ENCODE assay signal across 29 cellular contexts in genomic region chr2:238852186-238852869, GRCh38. TPM values are rescaled to one million over a fixed set of nuclear protein-coding genes. Genes with fewer than 3 reads are reported as not detected.
A peak's percentile ranks its signal among the peaks of the same experiment; 100 is the strongest.
DNase-seq lines count a peak whose midpoint lies in the region; ATAC-seq, FAIRE-seq and TF ChIP-seq lines count a peak whose summit lies in the region.
"Had no signal": no experiment of that assay in that cellular context is flagged by ENCODE, and none has a peak within 500 bp of the region (broad histone marks: within the 10 kb centered on the region; RNA-seq: fewer than 3 reads in every experiment).

No MANE protein-coding gene starts in this region.

- peaks cover 11% of the 10 kb centered on the region for H3K4me1 ChIP-seq in vagina

- peak overlapping the region; percentile 74 for H3K4me3 Mint-ChIP-seq in mesothelial cell of epicardium
- H3K4me3 Mint-ChIP-seq: activated CD4-positive, alpha-beta memory T cell treated with anti-CD3 and anti-CD28 coated beads for 36 hours; activated T-helper 1 cell treated with anti-CD3 and anti-CD28 coated beads, Interleukin-12 subunit alpha, Interleukin-12 subunit beta, Interleukin-2, Interleukin-4 antibody, amounts not matched to agents 30 ng/mL and 10 ng/mL and 1 ng/mL, durations not matched to agents 14 hours and 24 hours and 36 hours; CD4-positive, alpha-beta T cell; T-cell had no signal

- TF ChIP-seq POLR2A in vagina (IDR thresholded peaks at IDR 0.05) (no peak), GM12892 (IDR thresholded peaks at IDR 0.05; ENCODE audit: low read depth, low read length) (no peak)

- H3K36me3 ChIP-seq in vagina: no peaks in the 10 kb centered on the region
- H3K36me3 ChIP-seq: left ventricle myocardium inferior, upper lobe of right lung had no signal

- H3K4me3 ChIP-seq in HFF-Myc (replicated peaks; ENCODE audit: low read depth, low read length) (peak overlapping the region; percentile 93), vagina (peak overlapping the region; percentile 62 to 89)
- H3K4me3 ChIP-seq: left ventricle myocardium inferior, MG63, upper lobe of right lung had no signal

- no peaks in the 10 kb centered on the region for H3K9me3 ChIP-seq in vagina
- H3K9me3 ChIP-seq: left ventricle myocardium inferior, MG63, upper lobe of right lung had no signal

- TF ChIP-seq CTCF in HFF-Myc (IDR thresholded peaks at IDR 0.05; ENCODE audit: low read depth, low read length, missing control alignments): no peak
- no peak for TF ChIP-seq CTCF in mesothelial cell of epicardium (IDR thresholded peaks at IDR 0.05; ENCODE audit: unreplicated experiment)
- TF ChIP-seq CTCF in vagina (IDR thresholded peaks at IDR 0.05): no peak

- peaks cover 76% of the 10 kb centered on the region for H3K27me3 Mint-ChIP-seq in mesothelial cell of epicardium (ENCODE audit: low read depth)

- H3K27ac ChIP-seq in vagina: peak overlapping the region; percentile 94
- H3K27ac ChIP-seq: left ventricle myocardium inferior, upper lobe of right lung had no signal

- ATAC-seq in left lobe of liver (no peak), GM21737 (IDR thresholded peaks at IDR 0.05; ENCODE audit: unreplicated experiment) (no peak)
- ATAC-seq: activated CD4-positive, CD25-positive, alpha-beta regulatory T cell treated with anti-CD3 and anti-CD28 coated beads, Interleukin-2, amount 50 U/mL, for 24 hours; natural killer cell; T-cell; upper lobe of right lung had no signal

- intact Hi-C loops in vagina (cut with DNase I): no loop called here

- H3K27me3 ChIP-seq in vagina: no peaks in the 10 kb centered on the region
- H3K27me3 ChIP-seq: MG63 had no signal

- FAIRE-seq in endometrium (lab: Jason Lieb, UNC) (peak; percentile 62), GM12892 (lab: Jason Lieb, UNC) (no peak)
- FAIRE-seq: H54 had no signal

- H3K4me1 Mint-ChIP-seq in mesothelial cell of epicardium: peaks cover 19% of the 10 kb centered on the region
- H3K4me1 Mint-ChIP-seq: natural killer cell, T-cell had no signal

- peak overlapping the region; percentile 62 for H3K27ac Mint-ChIP-seq in mesothelial cell of epicardium
- H3K27ac Mint-ChIP-seq: activated CD4-positive, alpha-beta memory T cell treated with anti-CD3 and anti-CD28 coated beads for 36 hours; activated T-helper 1 cell treated with anti-CD3 and anti-CD28 coated beads, Interleukin-12 subunit alpha, Interleukin-12 subunit beta, Interleukin-2, Interleukin-4 antibody, amounts not matched to agents 30 ng/mL and 10 ng/mL and 1 ng/mL, durations not matched to agents 14 hours and 24 hours and 36 hours; CD4-positive, alpha-beta T cell; natural killer cell; T-cell had no signal

- H3K36me3 Mint-ChIP-seq in mesothelial cell of epicardium: no peaks in the 10 kb centered on the region
- H3K36me3 Mint-ChIP-seq: activated CD4-positive, alpha-beta memory T cell treated with anti-CD3 and anti-CD28 coated beads for 36 hours; natural killer cell; T-cell had no signal

- no peaks in the 10 kb centered on the region for H3K9me3 Mint-ChIP-seq in mesothelial cell of epicardium
- H3K9me3 Mint-ChIP-seq: activated CD4-positive, alpha-beta memory T cell treated with anti-CD3 and anti-CD28 coated beads for 36 hours; activated T-helper 1 cell treated with anti-CD3 and anti-CD28 coated beads, Interleukin-12 subunit alpha, Interleukin-12 subunit beta, Interleukin-2, Interleukin-4 antibody, amounts not matched to agents 30 ng/mL and 10 ng/mL and 1 ng/mL, durations not matched to agents 14 hours and 24 hours and 36 hours; CD4-positive, alpha-beta T cell; natural killer cell; T-cell had no signal

- DNase-seq in HFF-Myc (ENCODE audit: extremely low read depth, low read depth) (no peak), mesothelial cell of epicardium (ENCODE audit: low spot score in 2 of 2, unreplicated experiment in 2 of 2) (no peak), vagina (ENCODE audit: extremely low spot score in 2 of 2) (no peak), left lobe of liver (ENCODE audit: low spot score) (no peak), GM12892 (ENCODE audit: insufficient read length) (no peak)
- DNase-seq: activated CD4-positive, alpha-beta memory T cell treated with anti-CD3 and anti-CD28 coated beads for 36 hours; activated CD8-positive, alpha-beta memory T cell treated with anti-CD3 and anti-CD28 coated beads, Interleukin-2, amount 50 U/mL, for 4 hours; activated naive CD4-positive, alpha-beta T cell treated with anti-CD3 and anti-CD28 coated beads, Interleukin-2, amount 50 U/mL, for 16 hours; amygdala; CD4-positive, alpha-beta T cell; effector CD8-positive, alpha-beta T cell; erythroblast; KBM-7; left ventricle myocardium inferior; MG63; midbrain; natural killer cell; NCI-H1417 treated with DMSO at 0.1 percent for 48 hours; NCI-H748 treated with DMSO at 0.1 percent for 48 hours; RPMI8226; stimulated activated CD4-positive, alpha-beta T cell treated with anti-CD3 and anti-CD28 coated beads, Interleukin-4, amount 100 ng/mL, for 1 hour; T-cell; upper lobe of right lung had no signal

RNA-seq across cellular contexts. Expression of gene TWIST2, which starts 4.4 kb away (rescaled TPM):
- total RNA-seq in mesothelial cell of epicardium (17.8 to 19.6 TPM (median 18.6 TPM) in 3 replicates), vagina (214 TPM), left lobe of liver (not detected)
- polyA plus RNA-seq in GM12892 (2012; ENCODE audit: missing spikeins): not detected
- total RNA-seq: activated CD4-positive, alpha-beta memory T cell treated with anti-CD3 and anti-CD28 coated beads for 36 hours; activated T-helper 1 cell treated with anti-CD3 and anti-CD28 coated beads, Interleukin-12 subunit alpha, Interleukin-12 subunit beta, Interleukin-2, Interleukin-4 antibody, amounts not matched to agents 30 ng/mL and 10 ng/mL and 1 ng/mL, durations not matched to agents 14 hours and 24 hours and 36 hours; CD4-positive, alpha-beta T cell; natural killer cell; SK-MEL-5; T-cell had no signal

Comparison
In these comparisons a context has a peak if more than half of its experiments do, and no peak if none do; other contexts are left out.
1. RNA of gene TWIST2, which starts 4.4 kb away (total RNA-seq): 214 TPM in vagina (single experiment) and 17.8 to 19.6 TPM in mesothelial cell of epicardium; not detected in left lobe of liver (single experiment); every median in the first group is over 10 times any median in the second.